ENCODE assay signal across 11 cellular contexts in the genomic region with DNA sequence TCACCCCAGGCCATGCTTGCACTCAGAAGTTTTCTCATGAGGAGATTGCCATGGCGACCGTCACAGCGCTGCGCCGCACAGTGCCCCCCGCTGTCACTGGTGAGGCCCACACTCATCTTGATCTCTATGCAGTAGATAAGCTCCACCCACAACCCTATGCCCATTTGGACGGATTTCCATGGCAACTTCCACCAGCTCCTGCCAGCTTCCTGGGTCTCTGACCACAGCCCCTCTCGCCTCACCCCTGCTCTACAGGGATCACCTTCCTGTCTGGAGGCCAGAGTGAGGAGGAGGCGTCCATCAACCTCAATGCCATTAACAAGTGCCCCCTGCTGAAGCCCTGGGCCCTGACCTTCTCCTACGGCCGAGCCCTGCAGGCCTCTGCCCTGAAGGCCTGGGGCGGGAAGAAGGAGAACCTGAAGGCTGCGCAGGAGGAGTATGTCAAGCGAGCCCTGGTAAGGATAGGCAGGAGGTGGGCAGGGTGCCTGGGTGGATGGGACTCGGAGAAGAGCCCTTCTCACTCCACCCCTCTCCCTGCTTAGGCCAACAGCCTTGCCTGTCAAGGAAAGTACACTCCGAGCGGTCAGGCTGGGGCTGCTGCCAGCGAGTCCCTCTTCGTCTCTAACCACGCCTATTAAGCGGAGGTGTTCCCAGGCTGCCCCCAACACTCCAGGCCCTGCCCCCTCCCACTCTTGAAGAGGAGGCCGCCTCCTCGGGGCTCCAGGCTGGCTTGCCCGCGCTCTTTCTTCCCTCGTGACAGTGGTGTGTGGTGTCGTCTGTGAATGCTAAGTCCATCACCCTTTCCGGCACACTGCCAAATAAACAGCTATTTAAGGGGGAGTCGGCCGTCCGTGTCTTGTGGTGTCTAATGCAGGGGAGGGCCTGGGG. TPM values are rescaled to one million over a fixed set of nuclear protein-coding genes. Genes with fewer than 3 reads are reported as not detected.
A peak's percentile ranks its signal among the peaks of the same experiment; 100 is the strongest.
DNase-seq lines count a peak whose midpoint lies in the region; ATAC-seq, FAIRE-seq and TF ChIP-seq lines count a peak whose summit lies in the region.
"Had no signal": no experiment of that assay in that cellular context is flagged by ENCODE, and none has a peak within 500 bp of the region (broad histone marks: within the 10 kb centered on the region; RNA-seq: fewer than 3 reads in every experiment).

No MANE protein-coding gene starts in this region.

- H3K23me2 ChIP-seq in H1 (ENCODE audit: low read depth, low read length), result peaks cover 7% of the 10 kb centered on the region; the same call in 1 of the 2 replicates

- peak overlapping the region; percentile 3 for H3K27ac ChIP-seq in CD8-positive, alpha-beta memory T cell (ENCODE audit: low read depth, low read length)
- peak overlapping the region; percentile 99 for H3K27ac ChIP-seq in RWPE1
- no peak overlapping the region for H3K27ac ChIP-seq in H1 (ENCODE audit: low read depth, low read length)
- H3K27ac ChIP-seq in prostate gland, result peak overlapping the region; percentile 0 to 43
- H3K27ac ChIP-seq: KMS-11, pancreas had no signal

- peaks cover 6 to 72% (median 11%) of the 10 kb centered on the region in 3 donors for H3K36me3 Mint-ChIP-seq in CD8-positive, alpha-beta memory T cell

- no peak for TF ChIP-seq RAD21 in H1 (IDR thresholded peaks at IDR 0.05 in 1 of 2, conservative IDR thresholded peaks at IDR 0.05 in 1 of 2; ENCODE audit: low read depth in 2 of 2, low read length in 2 of 2)

- no peak overlapping the region for H2BK12ac ChIP-seq in H1 (ENCODE audit: low read depth, low read length)

- H2BK20ac ChIP-seq in H1 (ENCODE audit: low read length), result no peak overlapping the region

- no peak overlapping the region for H2AK5ac ChIP-seq in H1 (ENCODE audit: low read depth, low read length)

- H3K27me3 Mint-ChIP-seq in CD8-positive, alpha-beta memory T cell, result peaks cover 0 to 2% of the 10 kb centered on the region in 2 donors

- TF ChIP-seq POLR2A in H1 (IDR thresholded peaks at IDR 0.05; ENCODE audit: control extremely low read depth in 1 of 2, low read depth in 2 of 2, low read length in 2 of 2) (no peak), prostate gland (IDR thresholded peaks at IDR 0.05) (no peak)

- TF ChIP-seq CTCF in RWPE1 (conservative IDR thresholded peaks at IDR 0.05; ENCODE audit: low read depth) (no peak), H1 (IDR thresholded peaks at IDR 0.05; ENCODE audit: control extremely low read depth in 1 of 3, insufficient read depth in 1 of 3, low read depth in 1 of 3, low read length in 3 of 3) (no peak), prostate gland (IDR thresholded peaks at IDR 0.05) (no peak), mucosa of descending colon (IDR thresholded peaks at IDR 0.05) (no peak)

- WGBS in H1 (ENCODE audit: extremely low coverage in 1 of 2, insufficient coverage in 1 of 2, insufficient read length in 1 of 2, insufficient replicate concordance in 2 of 2, low coverage in 1 of 2, low lambda C conversion rate in 2 of 2, missing lambda C conversion rate in 1 of 2), 2 experiments, result 96% methylated on average over 31 of the region's 31 CpGs; no CpG with 5 or more reads in 1 of the 2 experiments
- whole genome bisulfite sequencing in prostate gland, result 46% methylated on average over 31 of the region's 31 CpGs

- H3K9me3 Mint-ChIP-seq in CD8-positive, alpha-beta memory T cell, result no peaks in the 10 kb centered on the region

- no peak overlapping the region for H3K23ac ChIP-seq in H1 (ENCODE audit: insufficient read length)

- H3K56ac ChIP-seq in H1 (replicated peaks; ENCODE audit: insufficient read length, low read depth, low read length), result no peak overlapping the region

- peaks cover 54% of the 10 kb centered on the region for H3K36me3 ChIP-seq in CD8-positive, alpha-beta memory T cell (ENCODE audit: insufficient read depth, low read length)
- peaks cover 19 to 54% (median 47%) of the 10 kb centered on the region in 4 experiments for H3K36me3 ChIP-seq in H1 (ENCODE audit: control insufficient read depth in 2 of 4, insufficient read depth in 4 of 4, low read length in 3 of 4)
- H3K36me3 ChIP-seq in prostate gland, result peaks cover 14 to 24% of the 10 kb centered on the region in 2 donors
- H3K36me3 ChIP-seq in mucosa of descending colon (ENCODE audit: low read depth), result peaks cover 20% of the 10 kb centered on the region

- no peak overlapping the region for H3K9ac ChIP-seq in H1 (replicated peaks in 1 of 4; ENCODE audit: extremely low read depth in 1 of 4, low read depth in 3 of 4, low read length in 3 of 4)
- H3K9ac ChIP-seq: KMS-11 had no signal

- no peak overlapping the region for H2BK15ac ChIP-seq in H1 (ENCODE audit: low read length)

- H3K14ac ChIP-seq in H1 (ENCODE audit: insufficient read length), result no peak overlapping the region

- DNase-seq in CD8-positive, alpha-beta memory T cell, result no peak
- DNase-seq in RWPE1 (ENCODE audit: low spot score) (no peak), H1 (ENCODE audit: low read depth in 1 of 2, low spot score in 2 of 2) (no peak), prostate gland (ENCODE audit: low spot score) (no peak), SHP77 (lab: John Stamatoyannopoulos, UW) (no peak), mucosa of descending colon (no peak), kidney tubule cell (ENCODE audit: low spot score) (no peak), EL (no peak)
- DNase-seq: glutamatergic neuron had no signal

- peaks cover 36% of the 10 kb centered on the region for H3K4me1 ChIP-seq in CD8-positive, alpha-beta memory T cell (ENCODE audit: insufficient read depth, low read length)
- H3K4me1 ChIP-seq in H1 (replicated peaks in 1 of 4; ENCODE audit: control insufficient read depth in 3 of 4, insufficient read depth in 4 of 4, low read length in 3 of 4), result peaks cover 0 to 14% (median 6%) of the 10 kb centered on the region in 4 experiments; a peak in 6 of 7 replicates
- H3K4me1 ChIP-seq in prostate gland (replicated peaks), result peaks cover 32% of the 10 kb centered on the region
- H3K4me1 ChIP-seq in mucosa of descending colon (ENCODE audit: low read depth), result peaks cover 35% of the 10 kb centered on the region

- H3K4me3 ChIP-seq in CD8-positive, alpha-beta memory T cell (ENCODE audit: low read length), result no peak overlapping the region
- no peak overlapping the region for H3K4me3 ChIP-seq in H1 (ENCODE audit: extremely low read depth in 1 of 4, insufficient read depth in 2 of 4, low read depth in 3 of 4, low read length in 4 of 4)
- H3K4me3 ChIP-seq in prostate gland, result no peak overlapping the region
- no peak overlapping the region for H3K4me3 ChIP-seq in mucosa of descending colon
- H3K4me3 ChIP-seq: pancreas had no signal

- H3K4ac ChIP-seq in H1 (replicated peaks; ENCODE audit: insufficient read length, low read depth, low read length), result no peak overlapping the region

- no peaks in the 10 kb centered on the region for H3K9me3 ChIP-seq in CD8-positive, alpha-beta memory T cell (ENCODE audit: low read length)
- no peaks in the 10 kb centered on the region for H3K9me3 ChIP-seq in H1 (ENCODE audit: insufficient read depth in 2 of 2, low read depth in 1 of 2, low read length in 1 of 2)
- no peaks in the 10 kb centered on the region for H3K9me3 ChIP-seq in prostate gland
- H3K9me3 ChIP-seq in mucosa of descending colon, result no peaks in the 10 kb centered on the region
- H3K9me3 ChIP-seq: pancreas had no signal

- H2BK5ac ChIP-seq in H1 (ENCODE audit: low read depth, low read length), result no peak overlapping the region

- peaks cover 32 to 47% (median 33%) of the 10 kb centered on the region in 3 donors for H3K4me1 Mint-ChIP-seq in CD8-positive, alpha-beta memory T cell

- intact Hi-C loops in prostate gland (cut with DNase I), result loop anchor here (5.0 to 10.0 kb wide), 2 partner anchors 52 to 585 kb away; partner anchors contain the start of genes FBRS, MAPK3 and PRR14
- intact Hi-C loops in mucosa of descending colon (cut with DNase I, micrococcal nuclease), result no loop called here

- TF ChIP-seq EP300 in H1 (IDR thresholded peaks at IDR 0.05; ENCODE audit: borderline replicate concordance in 1 of 2, low read depth in 2 of 2, low read length in 2 of 2), result no peak

- H4K8ac ChIP-seq in H1 (ENCODE audit: extremely low read depth, insufficient read depth, low read length), result peak overlapping the region; percentile 4; the same call in 1 of the 2 replicates

- peak overlapping the region in 5 of 8 donors; percentile 37 to 83 (median 70) for H3K27ac Mint-ChIP-seq in CD8-positive, alpha-beta memory T cell

- H3K4me3 Mint-ChIP-seq in CD8-positive, alpha-beta memory T cell, result peak overlapping the region in 3 of 7 donors; percentile 12 to 62 (median 36)

- H3K18ac ChIP-seq in H1 (ENCODE audit: extremely low read depth, low read length), result no peak overlapping the region

- H3K79me1 ChIP-seq in H1 (ENCODE audit: low read depth, low read length), result peaks cover 9% of the 10 kb centered on the region; the same call in 1 of the 2 replicates

- no peak for FAIRE-seq in H1 (lab: Jason Lieb, UNC)
- FAIRE-seq: pancreas had no signal

- CTCF ChIA-PET in CD8-positive, alpha-beta memory T cell (lab: Charles Lee), result interaction anchor here (1.1 to 1.8 kb wide), 2 partner anchors 9 to 24 kb away, joined by 4 read pairs; no protein-coding TSS in a partner anchor
- CTCF ChIA-PET in RWPE1 (lab: Yijun Ruan, JAX), result interaction anchor here (0.6 to 1.2 kb wide), 2 partner anchors 27 to 45 kb away, joined by 4 to 6 read pairs; no protein-coding TSS in a partner anchor
- CTCF ChIA-PET in H1 (lab: Charles Lee; ENCODE audit: partially characterized antibody), result interaction anchor here (0.7 to 7.3 kb wide), 6 partner anchors 12 to 117 kb away, joined by 3 to 51 read pairs (median 6); partner anchors contain the start of gene TBX6

- H2BK120ac ChIP-seq in H1 (replicated peaks; ENCODE audit: low read depth, low read length), result no peak overlapping the region

- H4K20me1 ChIP-seq in H1 (replicated peaks in 1 of 2; ENCODE audit: control insufficient read depth in 1 of 2, insufficient read depth in 2 of 2, low read length in 2 of 2), result peaks cover 16 to 35% of the 10 kb centered on the region in 2 experiments

- H4K5ac ChIP-seq in H1 (ENCODE audit: insufficient read length, low read depth, low read length), result no peak overlapping the region

- H3K79me2 ChIP-seq in H1 (ENCODE audit: control insufficient read depth in 1 of 2, insufficient read depth in 2 of 2, low read length in 2 of 2), result peaks cover 15 to 30% of the 10 kb centered on the region in 2 experiments

- POLR2A ChIA-PET in CD8-positive, alpha-beta memory T cell (lab: Charles Lee), result interaction anchor here (0.7 to 7.1 kb wide), 4 partner anchors 22 to 675 kb away, joined by 3 to 89 read pairs (median 3); partner anchors contain the start of genes TBX6 and YPEL3
- POLR2A ChIA-PET in RWPE1 (lab: Yijun Ruan, JAX; ENCODE audit: low non-redundant PET) (no interaction called here), H1 (lab: Charles Lee; ENCODE audit: partially characterized antibody) (interaction anchor here (0.6 to 21.2 kb wide), 5 partner anchors 8 to 109 kb away, joined by 3 to 353 read pairs (median 88); partner anchors contain the start of genes PPP4C, TBX6 and YPEL3)

- ATAC-seq in mucosa of descending colon, result no peak
- ATAC-seq: pancreas had no signal

- no peak overlapping the region for H2AFZ ChIP-seq in H1 (ENCODE audit: low read length)

- no peak overlapping the region for H4K91ac ChIP-seq in H1 (replicated peaks; ENCODE audit: insufficient read length, low read length)

- no peak overlapping the region for H3K4me2 ChIP-seq in H1 (ENCODE audit: insufficient read depth in 1 of 2, low read depth in 2 of 2, low read length in 2 of 2)
- H3K4me2 ChIP-seq: KMS-11 had no signal

- H3K27me3 ChIP-seq in CD8-positive, alpha-beta memory T cell (ENCODE audit: insufficient read depth, low read length, poor library complexity, severe bottlenecking), result no peaks in the 10 kb centered on the region
- H3K27me3 ChIP-seq in H1 (replicated peaks in 1 of 4; ENCODE audit: control insufficient read depth in 3 of 4, extremely low read depth in 1 of 4, insufficient read depth in 3 of 4, low read length in 3 of 4) (no peaks in the 10 kb centered on the region), prostate gland (replicated peaks; ENCODE audit: insufficient read depth) (no peaks in the 10 kb centered on the region)
- H3K27me3 ChIP-seq: pancreas had no signal

RNA-seq across cellular contexts. Expression of gene ALDOA, which starts 4.3 kb away (rescaled TPM):
- 1,000 to 10,000 TPM; 1,907 to 1,909 TPM for total RNA-seq in CD8-positive, alpha-beta memory T cell
- 1,157 TPM for polyA plus RNA-seq in CD8-positive, alpha-beta memory T cell
- total RNA-seq in H1 (2021; fragmentation: NEBNext Ultra II Directional; extraction: Animal tissue kit (Norgen Biotek cat#: 25700)), result 1,083 and 1,146 TPM in 2 replicates
- 1,072 and 1,397 TPM in 2 replicates for polyA plus RNA-seq in H1 (2011; rRNA removed)
- polyA plus RNA-seq in H1 (2011; cell fraction: cytosol; rRNA removed), result 884 TPM
- polyA plus RNA-seq in H1 (2011; cell fraction: nucleus; rRNA removed), result 1,022 TPM
- 986 to 1,460 TPM (median 1,381 TPM) in 4 replicates for polyA plus RNA-seq in H1 (2012, experiment 1 of 2)
- 2,176 TPM for polyA plus RNA-seq in H1 (2012, experiment 2 of 2)
- polyA plus RNA-seq in H1 (2013, experiment 1 of 2), result 777 TPM
- 779 TPM for polyA plus RNA-seq in H1 (2013, experiment 2 of 2)
- 753 and 900 TPM in 2 replicates for polyA minus RNA-seq in H1 (2011; rRNA and poly(A)+ RNA removed)
- polyA minus RNA-seq in H1 (2011; cell fraction: cytosol; rRNA and poly(A)+ RNA removed), result 734 TPM
- polyA minus RNA-seq in H1 (2011; cell fraction: nucleus; rRNA and poly(A)+ RNA removed), result 382 TPM
- total RNA-seq in prostate gland (100 to 1,000 TPM; 884 to 943 TPM), mucosa of descending colon (1,000 to 10,000 TPM; 1,235 to 2,016 (median 1,778) TPM)

RNA-seq across cellular contexts. Expression of gene PPP4C, which starts 6.0 kb away (rescaled TPM):
- total RNA-seq in CD8-positive, alpha-beta memory T cell, result 100 to 1,000 TPM; 137 to 149 TPM
- 201 TPM for polyA plus RNA-seq in CD8-positive, alpha-beta memory T cell
- 148 TPM in 2 replicates for total RNA-seq in H1 (2021; fragmentation: NEBNext Ultra II Directional; extraction: Animal tissue kit (Norgen Biotek cat#: 25700))
- 298 and 355 TPM in 2 replicates for polyA plus RNA-seq in H1 (2011; rRNA removed)
- polyA plus RNA-seq in H1 (2011; cell fraction: cytosol; rRNA removed), result 266 TPM
- 241 TPM for polyA plus RNA-seq in H1 (2011; cell fraction: nucleus; rRNA removed)
- 134 to 209 TPM (median 190 TPM) in 4 replicates for polyA plus RNA-seq in H1 (2012, experiment 1 of 2)
- polyA plus RNA-seq in H1 (2012, experiment 2 of 2), result 229 TPM
- 96.9 TPM for polyA plus RNA-seq in H1 (2013, experiment 1 of 2)
- 101 TPM for polyA plus RNA-seq in H1 (2013, experiment 2 of 2)
- polyA minus RNA-seq in H1 (2011; rRNA and poly(A)+ RNA removed), result 329 and 355 TPM in 2 replicates
- polyA minus RNA-seq in H1 (2011; cell fraction: cytosol; rRNA and poly(A)+ RNA removed), result 125 TPM
- 62.4 TPM for polyA minus RNA-seq in H1 (2011; cell fraction: nucleus; rRNA and poly(A)+ RNA removed)
- 10 to 100 TPM; 67.8 to 85.4 TPM for total RNA-seq in prostate gland
- 100 to 1,000 TPM in 2 of 3 donors, 10 to 100 TPM in 1; 71.7 to 109 (median 102) TPM for total RNA-seq in mucosa of descending colon

RNA-seq across cellular contexts. Expression of gene TBX6, which starts 21.9 kb away (rescaled TPM):
- total RNA-seq in CD8-positive, alpha-beta memory T cell, result under 1 TPM; 0.71 to 0.83 TPM
- not detected for polyA plus RNA-seq in CD8-positive, alpha-beta memory T cell
- 2.3 and 2.8 TPM in 2 replicates for total RNA-seq in H1 (2021; fragmentation: NEBNext Ultra II Directional; extraction: Animal tissue kit (Norgen Biotek cat#: 25700))
- 2.2 and 3.6 TPM in 2 replicates for polyA plus RNA-seq in H1 (2011; rRNA removed)
- 1.5 TPM for polyA plus RNA-seq in H1 (2011; cell fraction: cytosol; rRNA removed)
- 4.9 TPM for polyA plus RNA-seq in H1 (2011; cell fraction: nucleus; rRNA removed)
- polyA plus RNA-seq in H1 (2012, experiment 1 of 2), result 2.1 to 4.8 TPM (median 3.4 TPM) in 4 replicates
- polyA plus RNA-seq in H1 (2012, experiment 2 of 2), result 3.3 TPM
- polyA plus RNA-seq in H1 (2013, experiment 1 of 2), result 2.4 TPM
- 2.0 TPM for polyA plus RNA-seq in H1 (2013, experiment 2 of 2)
- 0.20 and 0.44 TPM in 2 replicates for polyA minus RNA-seq in H1 (2011; rRNA and poly(A)+ RNA removed)
- 1.6 TPM for polyA minus RNA-seq in H1 (2011; cell fraction: cytosol; rRNA and poly(A)+ RNA removed)
- polyA minus RNA-seq in H1 (2011; cell fraction: nucleus; rRNA and poly(A)+ RNA removed), result 1.8 TPM
- 1 to 10 TPM; 1.5 to 2.5 TPM for total RNA-seq in prostate gland
- 1 to 10 TPM in 1 of 3 donors, under 1 TPM in 2; 0.63 to 1.9 (median 0.90) TPM for total RNA-seq in mucosa of descending colon

RNA-seq across cellular contexts. Expression of gene YPEL3, which starts 26.2 kb away (rescaled TPM):
- total RNA-seq in CD8-positive, alpha-beta memory T cell, result 10 to 100 TPM; 32.6 to 36.1 TPM
- 326 TPM for polyA plus RNA-seq in CD8-positive, alpha-beta memory T cell
- total RNA-seq in H1 (2021; fragmentation: NEBNext Ultra II Directional; extraction: Animal tissue kit (Norgen Biotek cat#: 25700)), result 40.3 and 43.2 TPM in 2 replicates
- polyA plus RNA-seq in H1 (2011; rRNA removed), result 53.3 and 91.8 TPM in 2 replicates
- 49.2 TPM for polyA plus RNA-seq in H1 (2011; cell fraction: cytosol; rRNA removed)
- 126 TPM for polyA plus RNA-seq in H1 (2011; cell fraction: nucleus; rRNA removed)
- 53.5 to 72.5 TPM (median 65.8 TPM) in 4 replicates for polyA plus RNA-seq in H1 (2012, experiment 1 of 2)
- 62.9 TPM for polyA plus RNA-seq in H1 (2012, experiment 2 of 2)
- polyA plus RNA-seq in H1 (2013, experiment 1 of 2), result 35.3 TPM
- polyA plus RNA-seq in H1 (2013, experiment 2 of 2), result 36.6 TPM
- 10.7 and 15.9 TPM in 2 replicates for polyA minus RNA-seq in H1 (2011; rRNA and poly(A)+ RNA removed)
- 17.5 TPM for polyA minus RNA-seq in H1 (2011; cell fraction: cytosol; rRNA and poly(A)+ RNA removed)
- 27.2 TPM for polyA minus RNA-seq in H1 (2011; cell fraction: nucleus; rRNA and poly(A)+ RNA removed)
- 100 to 1,000 TPM; 150 to 164 TPM for total RNA-seq in prostate gland
- total RNA-seq in mucosa of descending colon, result 10 to 100 TPM; 30.5 to 78.4 (median 69.3) TPM

RNA-seq across cellular contexts. Expression of gene TLCD3B, which starts 38.7 kb away (rescaled TPM):
- total RNA-seq in CD8-positive, alpha-beta memory T cell, result under 1 TPM; 0.55 to 0.84 TPM
- polyA plus RNA-seq in CD8-positive, alpha-beta memory T cell, result not detected
- total RNA-seq in H1 (2021; fragmentation: NEBNext Ultra II Directional; extraction: Animal tissue kit (Norgen Biotek cat#: 25700)), result 26.9 and 27.8 TPM in 2 replicates
- 15.2 and 23.0 TPM in 2 replicates for polyA plus RNA-seq in H1 (2011; rRNA removed)
- polyA plus RNA-seq in H1 (2011; cell fraction: cytosol; rRNA removed), result 10.8 TPM
- 27.6 TPM for polyA plus RNA-seq in H1 (2011; cell fraction: nucleus; rRNA removed)
- polyA plus RNA-seq in H1 (2012, experiment 1 of 2), result 22.8 to 38.2 TPM (median 34.6 TPM) in 4 replicates
- 27.3 TPM for polyA plus RNA-seq in H1 (2012, experiment 2 of 2)
- polyA plus RNA-seq in H1 (2013, experiment 1 of 2), result 20.8 TPM
- 21.9 TPM for polyA plus RNA-seq in H1 (2013, experiment 2 of 2)
- polyA minus RNA-seq in H1 (2011; rRNA and poly(A)+ RNA removed), result 12.2 and 15.3 TPM in 2 replicates
- 26.3 TPM for polyA minus RNA-seq in H1 (2011; cell fraction: cytosol; rRNA and poly(A)+ RNA removed)
- polyA minus RNA-seq in H1 (2011; cell fraction: nucleus; rRNA and poly(A)+ RNA removed), result 7.4 TPM
- 10 to 100 TPM in 1 of 2 donors, under 1 TPM in 1; 0.46 to 17.2 TPM for total RNA-seq in prostate gland
- under 1 TPM in 2 of 3 donors, not detected in 1; 0.38 to 0.46 TPM for total RNA-seq in mucosa of descending colon
